ENCODE assay signal across 21 cellular contexts in the genomic region with DNA sequence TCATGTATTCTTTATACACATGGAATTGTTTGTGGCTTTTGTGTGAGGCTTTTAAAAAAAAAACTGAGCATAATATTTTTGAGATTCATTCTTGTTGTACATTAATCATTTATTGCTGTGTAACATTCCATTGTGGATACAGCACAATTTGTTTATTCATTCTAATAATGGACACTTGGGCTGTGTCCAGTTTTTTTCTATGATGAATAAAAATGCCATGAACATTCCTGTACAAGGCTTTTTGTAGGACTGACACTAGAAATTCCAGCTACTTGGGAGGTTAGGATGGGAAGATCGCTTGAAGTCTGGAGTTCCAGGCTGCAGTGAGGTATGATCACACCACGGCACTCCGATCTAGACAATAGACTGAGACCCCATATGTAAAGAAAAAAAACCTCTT.
DNase-seq lines count a peak whose midpoint lies in the region; ATAC-seq and TF ChIP-seq lines count a peak whose summit lies in the region.
"Had no signal": no experiment of that assay in that cellular context is flagged by ENCODE, and none has a peak within 500 bp of the region (broad histone marks: within the 10 kb centered on the region; RNA-seq: fewer than 3 reads in every experiment).

No MANE protein-coding gene starts in this region.

- in situ Hi-C loops in KBM-7 (cut with MboI; ENCODE audit: low pct_unique_long_range_greater_than_20kb, low sequenced_read_pairs): no loop called here

- H3K79me2 ChIP-seq in HCT116 (ENCODE audit: insufficient read depth, low read length): no peaks in the 10 kb centered on the region

- no peak for TF ChIP-seq RAD21 in HCT116 (IDR thresholded peaks at IDR 0.05; ENCODE audit: low read depth)

- ATAC-seq in HCT116: no peak
- ATAC-seq: foreskin keratinocyte, GM23338, WTC11 had no signal

- POLR2A ChIA-PET in HCT116 (lab: Charles Lee): no interaction called here

- no peaks in the 10 kb centered on the region for H3K9me3 ChIP-seq in HCT116 (ENCODE audit: control insufficient read depth in 1 of 2, insufficient read depth in 1 of 2, low read depth in 1 of 2, low read length in 2 of 2)
- H3K9me3 ChIP-seq: breast epithelium, spleen had no signal

- CTCF ChIA-PET in HCT116 (lab: Charles Lee): no interaction called here

- H3K4me1 ChIP-seq in HCT116 (ENCODE audit: control insufficient read depth in 1 of 2, insufficient read depth in 2 of 2, low read length in 2 of 2): peaks cover 16 to 26% of the 10 kb centered on the region in 2 experiments; a peak in 3 of 4 replicates
- H3K4me1 ChIP-seq: breast epithelium, spleen had no signal

- no peak for TF ChIP-seq POLR2A in HCT116 (IDR thresholded peaks at IDR 0.05; ENCODE audit: borderline replicate concordance, extremely low read depth, insufficient read depth, insufficient read length)

- intact Hi-C loops in HCT116 (cut with micrococcal nuclease): no loop called here

- no peak overlapping the region for H3K4me2 ChIP-seq in HCT116 (ENCODE audit: low read length)
- H3K4me2 ChIP-seq: GM23338 had no signal

- TF ChIP-seq CTCF in HCT116 (IDR thresholded peaks at IDR 0.05 in 2 of 3, conservative IDR thresholded peaks at IDR 0.05 in 1 of 3; ENCODE audit: borderline replicate concordance in 1 of 3, insufficient read depth in 1 of 3, low read depth in 2 of 3, low read length in 2 of 3) (no peak), fibroblast of pulmonary artery (IDR thresholded peaks at IDR 0.05; ENCODE audit: low read length, missing control alignments) (no peak), GM10266 (IDR thresholded peaks at IDR 0.05; ENCODE audit: control insufficient read depth, insufficient read depth, low read depth, missing control alignments) (no peak)

- no TSS peak for BruUV-seq in HCT116 (replicated peaks; lab: Mats Ljungman, UMichigan)

- H3K36me3 ChIP-seq in HCT116 (ENCODE audit: control insufficient read depth in 1 of 2, insufficient read depth in 2 of 2, low read length in 2 of 2): no peaks in the 10 kb centered on the region
- H3K36me3 ChIP-seq: breast epithelium, spleen had no signal

- H3K27ac ChIP-seq in HCT116 (ENCODE audit: low read depth, low read length): no peak overlapping the region
- H3K27ac ChIP-seq: breast epithelium, foreskin keratinocyte, spleen had no signal

- H3K4me3 ChIP-seq in HCT116 (replicated peaks in 1 of 2; ENCODE audit: low read depth in 1 of 2, low read length in 2 of 2) (no peak overlapping the region), fibroblast of pulmonary artery (replicated peaks; ENCODE audit: low read depth, low read length) (no peak overlapping the region)
- H3K4me3 ChIP-seq: breast epithelium, GM23338, spleen had no signal

- RAD21 ChIA-PET in HCT116 (lab: Charles Lee; ENCODE audit: low non-redundant PET in 1 of 2, low total read pairs in 2 of 2, uncharacterized antibody in 2 of 2, unreplicated experiment in 2 of 2): no interaction called here

- peak overlapping the region; percentile 57 for H2AFZ ChIP-seq in HCT116 (ENCODE audit: low read depth, low read length, poor library complexity, severe bottlenecking)
- H2AFZ ChIP-seq: GM23338 had no signal

- no peaks in the 10 kb centered on the region for H3K9me2 ChIP-seq in HCT116 (ENCODE audit: insufficient read depth)

- no peak overlapping the region for H3K9ac ChIP-seq in HCT116 (ENCODE audit: low read length)

- no peak for DNase-seq in HCT116 (ENCODE audit: low read depth, low spot score)
- DNase-seq in amniotic epithelial cell (ENCODE audit: low read depth): peak; percentile 59
- peak; percentile 50 for DNase-seq in fibroblast of pulmonary artery (ENCODE audit: low read depth)
- DNase-seq in renal cortical epithelial cell (ENCODE audit: low read depth): peak; percentile 60
- no peak for DNase-seq in GM10266 (ENCODE audit: extremely low spot score)
- no peak for DNase-seq in activated T-cell treated with anti-CD3 and anti-CD28 coated beads for 4 hours
- no peak for DNase-seq in NCI-H526 treated with DMSO at 0.1 percent for 48 hours (lab: John Stamatoyannopoulos, UW)
- no peak for DNase-seq in KBM-7
- DNase-seq: activated CD4-positive, alpha-beta T cell treated with anti-CD3 and anti-CD28 coated beads, Interleukin-2, amount 50 U/mL, for 48 hours; activated effector memory CD4-positive, alpha-beta T cell treated with anti-CD3 and anti-CD28 coated beads, Interleukin-2, amount 50 U/mL, for 16 hours; cortex of kidney; NCI-H1417; NCI-H2081 treated with DMSO at 0.1 percent for 48 hours; NCI-H510A treated with DMSO at 0.1 percent for 48 hours; spleen; stimulated activated CD4-positive, alpha-beta T cell treated with anti-CD3 and anti-CD28 coated beads, Interleukin-4, amount 100 ng/mL, for 1 hour; stimulated activated naive CD4-positive, alpha-beta T cell treated with Interleukin-2 at 50 U/mL for 16 hours had no signal

- H4K20me1 ChIP-seq in HCT116 (ENCODE audit: insufficient read depth): no peaks in the 10 kb centered on the region

- no peaks in the 10 kb centered on the region for H3K27me3 ChIP-seq in HCT116 (ENCODE audit: insufficient read depth, low read length)
- H3K27me3 ChIP-seq: breast epithelium, foreskin keratinocyte, spleen had no signal

TF ChIP-seq in HCT116, 20 proteins besides CTCF, POLR2A, EP300 and RAD21:
- TF ChIP-seq ZFX (IDR thresholded peaks at IDR 0.05): no peak
- no peak for TF ChIP-seq ZNF274 (IDR thresholded peaks at IDR 0.05; ENCODE audit: low read depth, low read length)
- TF ChIP-seq POLR2AphosphoS5 (IDR thresholded peaks at IDR 0.05; ENCODE audit: low read depth, low read length): no peak
- no peak for TF ChIP-seq EZH2phosphoT487 (IDR thresholded peaks at IDR 0.05; ENCODE audit: borderline replicate concordance)
- TF ChIP-seq ELF1 (IDR thresholded peaks at IDR 0.05; ENCODE audit: borderline replicate concordance, low read depth): no peak
- TF ChIP-seq EGR1 (IDR thresholded peaks at IDR 0.05; ENCODE audit: low read depth): no peak
- TF ChIP-seq, protein P1, sequence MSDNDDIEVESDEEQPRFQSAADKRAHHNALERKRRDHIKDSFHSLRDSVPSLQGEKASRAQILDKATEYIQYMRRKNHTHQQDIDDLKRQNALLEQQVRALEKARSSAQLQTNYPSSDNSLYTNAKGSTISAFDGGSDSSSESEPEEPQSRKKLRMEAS (IDR thresholded peaks at IDR 0.05): no peak
- no peak for TF ChIP-seq SP1 (IDR thresholded peaks at IDR 0.05; ENCODE audit: low read depth)
- no peak for TF ChIP-seq CBX3 (IDR thresholded peaks at IDR 0.05; ENCODE audit: low read depth)

Comparison
In these comparisons a context has a peak if more than half of its experiments do, and no peak if none do; other contexts are left out.
1. DNase-seq: peak in amniotic epithelial cell (single experiment), fibroblast of pulmonary artery (single experiment) and renal cortical epithelial cell (single experiment); none in HCT116 (single experiment), GM10266 (single experiment), activated T-cell treated with anti-CD3 and anti-CD28 coated beads for 4 hours (single experiment), NCI-H526 treated with DMSO at 0.1 percent for 48 hours (single experiment) and KBM-7 (single experiment).